35 cellular contexts compared by ENCODE assay signal in genomic region chr7:34392972-34393371, GRCh38.
"Had no signal": no experiment of that assay in that cellular context is flagged by ENCODE, and none has a peak within 500 bp of the region (broad histone marks: within the 10 kb centered on the region; RNA-seq: fewer than 3 reads in every experiment).

No MANE protein-coding gene starts in this region.

- H3K9me3 ChIP-seq: adrenal gland, body of pancreas, esophagus squamous epithelium, gastroesophageal sphincter had no signal

- H3K9me3 Mint-ChIP-seq: activated CD4-positive, alpha-beta memory T cell treated with anti-CD3 and anti-CD28 coated beads for 36 hours; activated CD4-positive, alpha-beta T cell treated with anti-CD3 and anti-CD28 coated beads, Interleukin-2, amount 10 ng/mL, durations not matched to agents 24 days and 14 days; activated naive CD4-positive, alpha-beta T cell treated with anti-CD3 and anti-CD28 coated beads for 36 hours; activated naive CD8-positive, alpha-beta T cell treated with anti-CD3 and anti-CD28 coated beads for 36 hours; activated naive CD8-positive, alpha-beta T cell treated with anti-CD3 and anti-CD28 coated beads, Interleukin-2, amount 50 U/mL, for 24 hours; activated T-helper 1 cell treated with anti-CD3 and anti-CD28 coated beads, Interleukin-12 subunit alpha, Interleukin-12 subunit beta, Interleukin-2, Interleukin-4 antibody, amounts not matched to agents 30 ng/mL and 10 ng/mL and 1 ng/mL, durations not matched to agents 14 hours and 24 hours and 36 hours; activated T-helper 2 cell treated with anti-CD3 and anti-CD28 coated beads, Interferon-gamma antibody, Interleukin-2, Interleukin-4, amounts not matched to agents 10 μg/mL and 5 μg/mL and 100 μg/mL, durations not matched to agents 14 hours and 24 hours and 36 hours; T-helper 2 cell treated with Interferon-gamma antibody and Interleukin-4, amounts not matched to agents 5 μg/mL and 100 μg/mL, for 36 hours had no signal

- H3K36me3 ChIP-seq: adrenal gland, esophagus squamous epithelium, gastroesophageal sphincter, WERI-Rb-1 had no signal

- H3K27me3 ChIP-seq: adrenal gland, body of pancreas, esophagus squamous epithelium, gastroesophageal sphincter had no signal

- DNase-seq: activated CD4-positive, alpha-beta memory T cell treated with anti-CD3 and anti-CD28 coated beads for 36 hours; activated CD4-positive, alpha-beta T cell treated with anti-CD3 and anti-CD28 coated beads for 36 hours; activated CD4-positive, alpha-beta T cell treated with anti-CD3 and anti-CD28 coated beads, Interleukin-2, amount 10 ng/mL, durations not matched to agents 24 days and 14 days; activated CD4-positive, CD25-positive, alpha-beta regulatory T cell; activated CD4-positive, CD25-positive, alpha-beta regulatory T cell treated with anti-CD3 and anti-CD28 coated beads, Interleukin-2, amount 50 U/mL, for 72 hours; activated CD8-positive, alpha-beta memory T cell treated with anti-CD3 and anti-CD28 coated beads, Interleukin-2, amount 10 ng/mL, durations not matched to agents 7 days and 5 days; activated CD8-positive, alpha-beta memory T cell treated with anti-CD3 and anti-CD28 coated beads, Interleukin-2, amount 50 U/mL, for 4 hours; activated CD8-positive, alpha-beta T cell treated with anti-CD3 and anti-CD28 coated beads, Interleukin-2, amount 10 ng/mL, durations not matched to agents 7 days and 5 days; activated effector memory CD4-positive, alpha-beta T cell treated with anti-CD3 and anti-CD28 coated beads, Interleukin-2, amount 50 U/mL, for 16 hours; activated naive CD4-positive, alpha-beta T cell treated with anti-CD3 and anti-CD28 coated beads for 36 hours; activated naive CD8-positive, alpha-beta T cell treated with anti-CD3 and anti-CD28 coated beads for 36 hours; activated naive CD8-positive, alpha-beta T cell treated with anti-CD3 and anti-CD28 coated beads, Interleukin-2, amount 50 U/mL, for 24 hours; activated T-cell treated with anti-CD3 and anti-CD28 coated beads, Interleukin-2, amount 50 U/mL, for 1 hour; activated T-cell treated with anti-CD3 and anti-CD28 coated beads, Interleukin-2, amount 50 U/mL, for 48 hours; adrenal gland; amygdala; aorta; body of pancreas; caudate nucleus; cortex of kidney; dermis blood vessel endothelial cell; effector CD4-positive, alpha-beta T cell; effector memory CD8-positive, alpha-beta T cell; esophagus squamous epithelium; foreskin melanocyte; T-helper 1 cell; T-helper 17 cell; T1000; WERI-Rb-1 had no signal

- H3K27me3 Mint-ChIP-seq: activated CD4-positive, alpha-beta memory T cell treated with anti-CD3 and anti-CD28 coated beads for 36 hours; activated CD4-positive, alpha-beta T cell treated with anti-CD3 and anti-CD28 coated beads for 36 hours; activated CD4-positive, alpha-beta T cell treated with anti-CD3 and anti-CD28 coated beads, Interleukin-2, amount 10 ng/mL, durations not matched to agents 24 days and 14 days; activated CD8-positive, alpha-beta memory T cell treated with anti-CD3 and anti-CD28 coated beads, Interleukin-2, amount 10 ng/mL, durations not matched to agents 7 days and 5 days; activated naive CD4-positive, alpha-beta T cell treated with anti-CD3 and anti-CD28 coated beads, Interleukin-2, amount 50 U/mL, for 24 hours; activated naive CD8-positive, alpha-beta T cell treated with anti-CD3 and anti-CD28 coated beads for 36 hours; activated naive CD8-positive, alpha-beta T cell treated with anti-CD3 and anti-CD28 coated beads, Interleukin-2, amount 50 U/mL, for 24 hours; effector memory CD8-positive, alpha-beta T cell; T-helper 17 cell had no signal

- H3K4me1 Mint-ChIP-seq: activated CD4-positive, alpha-beta T cell treated with anti-CD3 and anti-CD28 coated beads for 36 hours; activated CD4-positive, alpha-beta T cell treated with anti-CD3 and anti-CD28 coated beads, Interleukin-2, amount 10 ng/mL, durations not matched to agents 24 days and 14 days; activated CD8-positive, alpha-beta memory T cell treated with anti-CD3 and anti-CD28 coated beads, Interleukin-2, amount 10 ng/mL, durations not matched to agents 7 days and 5 days; activated naive CD4-positive, alpha-beta T cell treated with anti-CD3 and anti-CD28 coated beads, Interleukin-2, amount 50 U/mL, for 24 hours; activated naive CD8-positive, alpha-beta T cell treated with anti-CD3 and anti-CD28 coated beads for 36 hours; activated naive CD8-positive, alpha-beta T cell treated with anti-CD3 and anti-CD28 coated beads, Interleukin-2, amount 50 U/mL, for 24 hours; T-helper 17 cell had no signal

- H3K36me3 Mint-ChIP-seq: activated CD4-positive, alpha-beta memory T cell treated with anti-CD3 and anti-CD28 coated beads for 36 hours; activated CD8-positive, alpha-beta memory T cell treated with anti-CD3 and anti-CD28 coated beads, Interleukin-2, amount 10 ng/mL, durations not matched to agents 7 days and 5 days; activated naive CD4-positive, alpha-beta T cell treated with anti-CD3 and anti-CD28 coated beads, Interleukin-2, amount 50 U/mL, for 24 hours; activated naive CD8-positive, alpha-beta T cell treated with anti-CD3 and anti-CD28 coated beads for 36 hours had no signal

- H3K4me3 ChIP-seq: adrenal gland, body of pancreas, esophagus squamous epithelium, gastroesophageal sphincter had no signal

- H3K4me3 Mint-ChIP-seq: activated CD4-positive, alpha-beta memory T cell treated with anti-CD3 and anti-CD28 coated beads for 36 hours; activated CD4-positive, alpha-beta T cell treated with anti-CD3 and anti-CD28 coated beads for 36 hours; activated CD4-positive, alpha-beta T cell treated with anti-CD3 and anti-CD28 coated beads, Interleukin-2, amount 10 ng/mL, durations not matched to agents 24 days and 14 days; activated CD8-positive, alpha-beta memory T cell treated with anti-CD3 and anti-CD28 coated beads, Interleukin-2, amount 10 ng/mL, durations not matched to agents 7 days and 5 days; activated CD8-positive, alpha-beta T cell treated with anti-CD3 and anti-CD28 coated beads, Interleukin-2, amount 10 ng/mL, durations not matched to agents 7 days and 5 days; activated naive CD4-positive, alpha-beta T cell treated with anti-CD3 and anti-CD28 coated beads for 36 hours; activated naive CD4-positive, alpha-beta T cell treated with anti-CD3 and anti-CD28 coated beads, Interleukin-2, amount 50 U/mL, for 24 hours; activated naive CD8-positive, alpha-beta T cell treated with anti-CD3 and anti-CD28 coated beads for 36 hours; activated naive CD8-positive, alpha-beta T cell treated with anti-CD3 and anti-CD28 coated beads, Interleukin-2, amount 50 U/mL, for 24 hours; activated T-helper 1 cell treated with anti-CD3 and anti-CD28 coated beads, Interleukin-12 subunit alpha, Interleukin-12 subunit beta, Interleukin-2, Interleukin-4 antibody, amounts not matched to agents 30 ng/mL and 10 ng/mL and 1 ng/mL, durations not matched to agents 14 hours and 24 hours and 36 hours; effector memory CD8-positive, alpha-beta T cell; T-helper 17 cell; T-helper 2 cell treated with Interferon-gamma antibody and Interleukin-4, amounts not matched to agents 5 μg/mL and 100 μg/mL, for 36 hours had no signal

- ATAC-seq: activated CD4-positive, alpha-beta T cell treated with anti-CD3 and anti-CD28 coated beads for 36 hours; activated CD8-positive, alpha-beta memory T cell treated with anti-CD3 and anti-CD28 coated beads, Interleukin-2, amount 10 ng/mL, durations not matched to agents 7 days and 5 days; activated CD8-positive, alpha-beta T cell treated with anti-CD3 and anti-CD28 coated beads, Interleukin-2, amount 10 ng/mL, durations not matched to agents 7 days and 5 days; activated naive CD8-positive, alpha-beta T cell treated with anti-CD3 and anti-CD28 coated beads, Interleukin-2, amount 50 U/mL, for 24 hours; body of pancreas; effector memory CD8-positive, alpha-beta T cell; gastroesophageal sphincter; T-helper 17 cell had no signal

- H3K4me1 ChIP-seq: adrenal gland, body of pancreas, esophagus squamous epithelium, gastroesophageal sphincter had no signal

- H3K27ac Mint-ChIP-seq: activated CD4-positive, alpha-beta memory T cell treated with anti-CD3 and anti-CD28 coated beads for 36 hours; activated CD4-positive, alpha-beta T cell treated with anti-CD3 and anti-CD28 coated beads for 36 hours; activated CD4-positive, alpha-beta T cell treated with anti-CD3 and anti-CD28 coated beads, Interleukin-2, amount 10 ng/mL, durations not matched to agents 24 days and 14 days; activated CD8-positive, alpha-beta memory T cell treated with anti-CD3 and anti-CD28 coated beads, Interleukin-2, amount 10 ng/mL, durations not matched to agents 7 days and 5 days; activated CD8-positive, alpha-beta T cell treated with anti-CD3 and anti-CD28 coated beads, Interleukin-2, amount 10 ng/mL, durations not matched to agents 7 days and 5 days; activated naive CD4-positive, alpha-beta T cell treated with anti-CD3 and anti-CD28 coated beads for 36 hours; activated naive CD4-positive, alpha-beta T cell treated with anti-CD3 and anti-CD28 coated beads, Interleukin-2, amount 50 U/mL, for 24 hours; activated naive CD8-positive, alpha-beta T cell treated with anti-CD3 and anti-CD28 coated beads for 36 hours; activated naive CD8-positive, alpha-beta T cell treated with anti-CD3 and anti-CD28 coated beads, Interleukin-2, amount 50 U/mL, for 24 hours; activated T-helper 1 cell treated with anti-CD3 and anti-CD28 coated beads, Interleukin-12 subunit alpha, Interleukin-12 subunit beta, Interleukin-2, Interleukin-4 antibody, amounts not matched to agents 30 ng/mL and 10 ng/mL and 1 ng/mL, durations not matched to agents 14 hours and 24 hours and 36 hours; activated T-helper 2 cell treated with anti-CD3 and anti-CD28 coated beads, Interferon-gamma antibody, Interleukin-2, Interleukin-4, amounts not matched to agents 10 μg/mL and 5 μg/mL and 100 μg/mL, durations not matched to agents 14 hours and 24 hours and 36 hours; effector memory CD8-positive, alpha-beta T cell; T-helper 17 cell; T-helper 2 cell treated with Interferon-gamma antibody and Interleukin-4, amounts not matched to agents 5 μg/mL and 100 μg/mL, for 36 hours had no signal

- H3K27ac ChIP-seq: adrenal gland, body of pancreas, epithelial cell of prostate, esophagus squamous epithelium, gastroesophageal sphincter, WERI-Rb-1 had no signal
